8 cellular contexts compared by ENCODE assay signal in the genomic region with DNA sequence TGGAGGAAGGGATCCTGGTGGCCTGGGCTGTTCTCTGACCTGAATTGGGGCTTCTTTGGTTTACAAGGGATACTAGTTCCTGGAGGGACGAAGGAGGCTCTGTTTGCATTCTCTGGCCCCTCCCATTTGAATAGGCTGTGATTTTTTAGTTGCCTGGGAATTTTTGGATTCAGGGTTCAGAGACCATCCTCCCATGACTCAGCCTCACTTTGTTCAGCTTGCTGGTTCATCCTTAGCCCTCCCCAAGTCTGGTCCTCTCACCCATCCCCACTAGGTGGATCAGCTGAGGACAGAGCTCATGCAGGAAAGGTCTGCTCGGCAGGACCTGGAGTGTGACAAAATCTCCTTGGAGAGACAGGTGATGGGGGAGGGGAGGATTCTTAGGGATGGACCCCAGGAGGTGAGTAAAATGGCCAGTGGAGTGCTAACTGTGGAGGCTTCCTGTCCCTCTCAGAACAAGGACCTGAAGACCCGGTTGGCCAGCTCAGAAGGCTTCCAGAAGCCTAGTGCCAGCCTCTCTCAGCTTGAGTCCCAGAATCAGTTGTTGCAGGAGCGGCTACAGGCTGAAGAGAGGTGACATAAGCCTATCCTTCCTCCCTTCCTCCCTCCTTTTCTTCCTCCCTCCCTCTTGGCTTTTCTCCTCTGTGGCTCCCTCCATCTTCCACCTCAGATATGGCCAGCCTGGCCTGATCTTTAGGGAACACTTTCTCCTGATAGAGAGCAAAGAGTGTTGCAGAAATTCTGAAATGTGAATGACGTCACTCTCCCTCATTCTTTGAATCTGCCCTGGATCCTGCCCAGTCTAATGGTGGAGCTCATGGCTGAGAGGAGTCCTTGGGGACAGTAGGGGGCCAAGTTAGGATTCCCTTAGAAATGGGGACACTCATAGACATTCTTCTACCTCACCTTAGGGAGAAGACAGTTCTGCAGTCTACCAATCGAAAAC.
"Had no signal": no experiment of that assay in that cellular context is flagged by ENCODE, and none has a peak within 500 bp of the region (broad histone marks: within the 10 kb centered on the region; RNA-seq: fewer than 3 reads in every experiment).

No MANE protein-coding gene starts in this region.

- H3K9ac ChIP-seq: neural progenitor cell had no signal

- H3K4me2 ChIP-seq: neural progenitor cell had no signal

- H3K27ac ChIP-seq: adrenal gland, coronary artery, heart left ventricle, lower lobe of right lung, neural progenitor cell, pancreas, WERI-Rb-1 had no signal

- H3K9me3 ChIP-seq: adrenal gland, esophagus squamous epithelium, heart left ventricle, lower lobe of right lung, pancreas had no signal

- H3K4me3 ChIP-seq: adrenal gland, coronary artery, esophagus squamous epithelium, heart left ventricle, lower lobe of right lung, neural progenitor cell, pancreas had no signal

- H3K27me3 ChIP-seq: adrenal gland, esophagus squamous epithelium, heart left ventricle, neural progenitor cell, pancreas had no signal

- H2AFZ ChIP-seq: neural progenitor cell had no signal

- DNase-seq: esophagus squamous epithelium had no signal

- FAIRE-seq: pancreas had no signal

- H3K36me3 ChIP-seq: adrenal gland, heart left ventricle, neural progenitor cell, WERI-Rb-1 had no signal
